24 cellular contexts compared by ENCODE assay signal in the genomic region with DNA sequence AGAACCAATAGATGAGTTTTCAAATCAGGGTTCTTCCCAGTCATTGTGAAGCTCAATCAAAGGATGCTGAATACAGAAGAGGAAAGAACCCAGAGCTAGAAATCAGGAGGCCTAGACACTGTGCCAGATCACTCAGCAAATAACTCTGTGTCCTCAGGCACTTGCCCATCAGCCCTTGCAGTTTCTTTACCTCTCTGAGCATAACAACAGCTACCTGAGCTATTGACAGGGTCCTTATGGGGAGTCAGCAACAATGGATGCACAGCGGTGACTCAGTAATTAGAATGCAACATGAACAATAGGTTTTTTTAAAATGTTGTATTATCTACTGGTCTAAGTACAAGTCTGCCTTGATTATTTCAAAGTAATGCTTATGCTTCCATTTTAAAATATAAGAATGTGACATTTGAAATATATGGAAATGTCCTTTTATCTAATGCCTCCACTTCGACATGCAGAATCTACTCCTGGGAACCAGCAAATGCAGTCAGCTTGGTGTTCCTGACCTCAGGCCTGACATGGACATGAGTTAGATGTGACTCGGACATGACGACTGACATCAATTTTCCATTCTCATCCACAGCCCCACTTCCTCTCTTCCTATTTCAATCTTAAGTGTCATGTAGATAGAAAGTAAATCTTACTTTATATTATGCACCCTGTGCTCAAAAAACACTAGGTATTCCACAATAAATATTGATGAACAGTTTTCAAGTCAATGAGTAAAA.
DNase-seq lines count a peak whose midpoint lies in the region; FAIRE-seq and TF ChIP-seq lines count a peak whose summit lies in the region.
"Had no signal": no experiment of that assay in that cellular context is flagged by ENCODE, and none has a peak within 500 bp of the region (broad histone marks: within the 10 kb centered on the region; RNA-seq: fewer than 3 reads in every experiment).

No MANE protein-coding gene starts in this region.

- H3K27ac ChIP-seq in GM23248 = no peak overlapping the region
- H3K27ac ChIP-seq in astrocyte (ENCODE audit: low read depth, low read length) = no peak overlapping the region
- H3K27ac ChIP-seq: esophagus muscularis mucosa, gastroesophageal sphincter, psoas muscle had no signal

- FAIRE-seq in astrocyte (lab: Jason Lieb, UNC) (no peak), HTR-8/SVneo (lab: Jason Lieb, UNC) (no peak)

- H2AFZ ChIP-seq in GM23248 (no peak overlapping the region), astrocyte (ENCODE audit: low read depth, low read length) (no peak overlapping the region)

- H3K9me3 ChIP-seq in GM23248 (ENCODE audit: low read depth) (no peaks in the 10 kb centered on the region), astrocyte (ENCODE audit: insufficient read depth, low read depth, low read length) (no peaks in the 10 kb centered on the region)
- H3K9me3 ChIP-seq: esophagus muscularis mucosa, gastroesophageal sphincter, psoas muscle had no signal

- H3K27me3 Mint-ChIP-seq in astrocyte (ENCODE audit: low read depth, unreplicated experiment) = no peaks in the 10 kb centered on the region
- H3K27me3 Mint-ChIP-seq: activated CD4-positive, alpha-beta T cell treated with anti-CD3 and anti-CD28 coated beads, Interleukin-2, amount 10 ng/mL, durations not matched to agents 24 days and 14 days; activated CD8-positive, alpha-beta memory T cell treated with anti-CD3 and anti-CD28 coated beads, Interleukin-2, amount 10 ng/mL, durations not matched to agents 7 days and 5 days; activated naive CD8-positive, alpha-beta T cell treated with anti-CD3 and anti-CD28 coated beads, Interleukin-2, amount 10 ng/mL, durations not matched to agents 7 days and 5 days; CD4-positive, alpha-beta T cell had no signal

- H3K79me2 ChIP-seq in GM23248 (ENCODE audit: insufficient read depth) (no peaks in the 10 kb centered on the region), astrocyte (ENCODE audit: insufficient read depth, low read length) (no peaks in the 10 kb centered on the region)

- H3K27me3 ChIP-seq in GM23248 (replicated peaks; ENCODE audit: insufficient read depth) = no peaks in the 10 kb centered on the region
- H3K27me3 ChIP-seq in astrocyte (ENCODE audit: insufficient read depth, low read length) = no peaks in the 10 kb centered on the region
- H3K27me3 ChIP-seq: esophagus muscularis mucosa, gastroesophageal sphincter had no signal

- DNase-seq in GM23248 = peak; percentile 23
- DNase-seq in LHCN-M2 (ENCODE audit: low read depth) = peak; percentile 56
- DNase-seq in astrocyte (ENCODE audit: low read depth) = no peak
- DNase-seq in kidney tubule cell (ENCODE audit: low spot score) = peak; percentile 57
- DNase-seq in GDM1 (lab: John Stamatoyannopoulos, UW) = no peak
- DNase-seq in activated naive CD4-positive, alpha-beta T cell treated with Interleukin-2 at 50 U/mL for 16 hours = no peak
- no peak for DNase-seq in HTR-8/SVneo (ENCODE audit: insufficient read length, low spot score)
- DNase-seq: activated CD4-positive, alpha-beta T cell treated with anti-CD3 and anti-CD28 coated beads, Interleukin-2, amount 10 ng/mL, durations not matched to agents 24 days and 14 days; activated CD8-positive, alpha-beta memory T cell treated with anti-CD3 and anti-CD28 coated beads, Interleukin-2, amount 10 ng/mL, durations not matched to agents 7 days and 5 days; activated naive CD8-positive, alpha-beta T cell treated with anti-CD3 and anti-CD28 coated beads, Interleukin-2, amount 10 ng/mL, durations not matched to agents 7 days and 5 days; CD4-positive, alpha-beta T cell; cerebellar nuclear complex; DMS 273 treated with DMSO at 0.1 percent for 48 hours; effector CD4-positive, alpha-beta T cell; GF-D8; HFFc6; hypothalamus; kidney glomerular epithelial cell; NCI-H526; psoas muscle; SHP77; substantia nigra had no signal

- H3F3A ChIP-seq in GM23248 (ENCODE audit: insufficient read depth) = no peaks in the 10 kb centered on the region

- TF ChIP-seq CTCF in astrocyte (IDR thresholded peaks at IDR 0.05; ENCODE audit: insufficient read depth, low read depth, low read length) = no peak

- in situ Hi-C loops in GM23248 (cut with MboI) = no loop called here

- H3K36me3 ChIP-seq in GM23248 (ENCODE audit: low read depth) = no peaks in the 10 kb centered on the region
- H3K36me3 ChIP-seq in astrocyte (ENCODE audit: insufficient read depth, low read length) = no peaks in the 10 kb centered on the region
- H3K36me3 ChIP-seq: esophagus muscularis mucosa, gastroesophageal sphincter had no signal

- H3K4me2 ChIP-seq in GM23248 (ENCODE audit: unreplicated experiment) (no peak overlapping the region), astrocyte (ENCODE audit: low read length) (no peak overlapping the region)

- 74 to 79% methylated on average over 4 of the region's 4 CpGs for WGBS in GM23248 (ENCODE audit: low coverage in 1 of 2, low lambda C conversion rate in 2 of 2, missing lambda C conversion rate in 2 of 2), 2 experiments

- H3K4me3 ChIP-seq in GM23248 (no peak overlapping the region), astrocyte (ENCODE audit: insufficient read depth, low read depth, low read length) (no peak overlapping the region)
- H3K4me3 ChIP-seq: esophagus muscularis mucosa, gastroesophageal sphincter, psoas muscle had no signal

- H4K20me1 ChIP-seq in GM23248 (ENCODE audit: insufficient read depth) = no peaks in the 10 kb centered on the region
- no peaks in the 10 kb centered on the region for H4K20me1 ChIP-seq in astrocyte (ENCODE audit: insufficient read depth, low read length)

- H3K9me2 ChIP-seq in GM23248 (ENCODE audit: insufficient read depth) = no peaks in the 10 kb centered on the region

- H3K9ac ChIP-seq in GM23248 (no peak overlapping the region), astrocyte (ENCODE audit: low read length) (no peak overlapping the region)

- H3K4me1 ChIP-seq in GM23248 (ENCODE audit: insufficient read depth) (peaks cover 8% of the 10 kb centered on the region; the same call in 1 of the 2 replicates), astrocyte (ENCODE audit: insufficient read depth, low read length) (peaks cover 7% of the 10 kb centered on the region)
- H3K4me1 ChIP-seq: gastroesophageal sphincter had no signal

- no peaks in the 10 kb centered on the region for H3K9me3 Mint-ChIP-seq in astrocyte (ENCODE audit: unreplicated experiment)
- H3K9me3 Mint-ChIP-seq: activated CD4-positive, alpha-beta T cell treated with anti-CD3 and anti-CD28 coated beads, Interleukin-2, amount 10 ng/mL, durations not matched to agents 24 days and 14 days; activated naive CD8-positive, alpha-beta T cell treated with anti-CD3 and anti-CD28 coated beads, Interleukin-2, amount 10 ng/mL, durations not matched to agents 7 days and 5 days; CD4-positive, alpha-beta T cell; HFFc6 had no signal

- no peak overlapping the region for H3K4me3 Mint-ChIP-seq in astrocyte (ENCODE audit: unreplicated experiment)
- H3K4me3 Mint-ChIP-seq: activated CD4-positive, alpha-beta T cell treated with anti-CD3 and anti-CD28 coated beads, Interleukin-2, amount 10 ng/mL, durations not matched to agents 24 days and 14 days; activated CD8-positive, alpha-beta memory T cell treated with anti-CD3 and anti-CD28 coated beads, Interleukin-2, amount 10 ng/mL, durations not matched to agents 7 days and 5 days; activated naive CD8-positive, alpha-beta T cell treated with anti-CD3 and anti-CD28 coated beads, Interleukin-2, amount 10 ng/mL, durations not matched to agents 7 days and 5 days; CD4-positive, alpha-beta T cell; HFFc6 had no signal

- H3K36me3 Mint-ChIP-seq in astrocyte (ENCODE audit: low read depth, unreplicated experiment) = no peaks in the 10 kb centered on the region
- H3K36me3 Mint-ChIP-seq: activated CD8-positive, alpha-beta memory T cell treated with anti-CD3 and anti-CD28 coated beads, Interleukin-2, amount 10 ng/mL, durations not matched to agents 7 days and 5 days; activated naive CD8-positive, alpha-beta T cell treated with anti-CD3 and anti-CD28 coated beads, Interleukin-2, amount 10 ng/mL, durations not matched to agents 7 days and 5 days had no signal

- H3K4me1 Mint-ChIP-seq in astrocyte (ENCODE audit: low read depth, unreplicated experiment) = peaks cover 18% of the 10 kb centered on the region
- H3K4me1 Mint-ChIP-seq: activated CD4-positive, alpha-beta T cell treated with anti-CD3 and anti-CD28 coated beads, Interleukin-2, amount 10 ng/mL, durations not matched to agents 24 days and 14 days; activated CD8-positive, alpha-beta memory T cell treated with anti-CD3 and anti-CD28 coated beads, Interleukin-2, amount 10 ng/mL, durations not matched to agents 7 days and 5 days; activated naive CD8-positive, alpha-beta T cell treated with anti-CD3 and anti-CD28 coated beads, Interleukin-2, amount 10 ng/mL, durations not matched to agents 7 days and 5 days had no signal

- peak overlapping the region; percentile 87 for H3K27ac Mint-ChIP-seq in astrocyte (ENCODE audit: unreplicated experiment)
- H3K27ac Mint-ChIP-seq: activated CD4-positive, alpha-beta T cell treated with anti-CD3 and anti-CD28 coated beads, Interleukin-2, amount 10 ng/mL, durations not matched to agents 24 days and 14 days; activated CD8-positive, alpha-beta memory T cell treated with anti-CD3 and anti-CD28 coated beads, Interleukin-2, amount 10 ng/mL, durations not matched to agents 7 days and 5 days; activated naive CD8-positive, alpha-beta T cell treated with anti-CD3 and anti-CD28 coated beads, Interleukin-2, amount 10 ng/mL, durations not matched to agents 7 days and 5 days; CD4-positive, alpha-beta T cell; HFFc6 had no signal

Comparison
In these comparisons a context has a peak if more than half of its experiments do, and no peak if none do; other contexts are left out.
1. DNase-seq: peak in GM23248 (single experiment), LHCN-M2 (single experiment) and kidney tubule cell (single experiment); none in astrocyte (single experiment), GDM1 (single experiment), activated naive CD4-positive, alpha-beta T cell treated with Interleukin-2 at 50 U/mL for 16 hours (single experiment) and HTR-8/SVneo (single experiment).